ENCODE assay signal across 23 cellular contexts in the genomic region with DNA sequence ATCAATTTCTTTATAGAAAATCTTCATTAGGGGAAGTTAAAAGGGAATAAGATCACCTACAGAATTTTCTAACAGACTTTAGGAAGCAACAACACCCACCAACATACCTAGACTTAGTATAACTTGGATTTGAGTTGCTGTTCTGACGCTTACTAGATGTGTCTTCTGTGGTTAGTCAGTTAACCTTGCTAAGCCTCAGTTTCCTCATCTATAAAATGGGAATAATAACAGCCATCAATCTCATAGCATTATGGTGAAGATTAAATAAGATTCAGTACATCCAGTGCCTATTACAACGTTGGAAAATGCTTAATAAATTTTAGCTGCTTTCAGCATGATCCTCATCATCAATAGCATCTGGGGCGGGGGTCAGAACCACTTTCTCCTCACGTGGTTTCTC.
"Had no signal": no experiment of that assay in that cellular context is flagged by ENCODE, and none has a peak within 500 bp of the region (broad histone marks: within the 10 kb centered on the region; RNA-seq: fewer than 3 reads in every experiment).

No MANE protein-coding gene starts in this region.

- H3K27me3 ChIP-seq: neural progenitor cell, right atrium auricular region, spleen, upper lobe of right lung had no signal

- H3K27ac ChIP-seq: neural progenitor cell, parathyroid adenoma, psoas muscle, spleen, upper lobe of right lung had no signal

- H3K4me1 ChIP-seq: parathyroid adenoma, spleen had no signal

- DNase-seq: activated CD4-positive, alpha-beta T cell treated with anti-CD3 and anti-CD28 coated beads for 4 hours; activated CD4-positive, alpha-beta T cell treated with anti-CD3 and anti-CD28 coated beads, Interleukin-2, amount 50 U/mL, for 4 hours; activated CD4-positive, CD25-positive, alpha-beta regulatory T cell; activated CD8-positive, alpha-beta memory T cell treated with anti-CD3 and anti-CD28 coated beads, Interleukin-2, amount 50 U/mL, for 4 hours; activated gamma-delta T cell; activated naive CD4-positive, alpha-beta T cell treated with anti-CD3 and anti-CD28 coated beads, Interleukin-2, amount 50 U/mL, for 16 hours; activated T-cell treated with anti-CD3 and anti-CD28 coated beads, Interleukin-2, amount 50 U/mL, for 1 hour; amniotic stem cell; effector CD8-positive, alpha-beta T cell; head of caudate nucleus; hypothalamus; immature natural killer cell; kidney; left colon; naive thymus-derived CD4-positive, alpha-beta T cell; occipital lobe; psoas muscle; spleen; stimulated activated naive CD4-positive, alpha-beta T cell treated with Interleukin-2 at 50 U/mL for 16 hours; upper lobe of right lung had no signal

- H3K4me3 ChIP-seq: neural progenitor cell, psoas muscle, right atrium auricular region, spleen, upper lobe of right lung had no signal

- H3K9me3 ChIP-seq: psoas muscle, right atrium auricular region, spleen, upper lobe of right lung had no signal

- ATAC-seq: left colon; naive thymus-derived CD4-positive, alpha-beta T cell; psoas muscle; upper lobe of right lung had no signal

- H3K9ac ChIP-seq: neural progenitor cell, parathyroid adenoma had no signal

- H3K36me3 ChIP-seq: neural progenitor cell, spleen, upper lobe of right lung had no signal
